7 cellular contexts compared by ENCODE assay signal in genomic region chr10:68989317-68989990, GRCh38. TPM values are rescaled to one million over a fixed set of nuclear protein-coding genes. Genes with fewer than 3 reads are reported as not detected.
A peak's percentile ranks its signal among the peaks of the same experiment; 100 is the strongest.
DNase-seq lines count a peak whose midpoint lies in the region; ATAC-seq and TF ChIP-seq lines count a peak whose summit lies in the region.

No MANE protein-coding gene starts in this region.

- H3K4me1 Mint-ChIP-seq in progenitor cell of endocrine pancreas (ENCODE audit: low read depth): peaks cover 16% of the 10 kb centered on the region

- in situ Hi-C loops in SK-MEL-5 (cut with HindIII; ENCODE audit: low pct_unique_long_range_greater_than_20kb, low sequenced_read_pairs): no loop called here

- H3K4me3 Mint-ChIP-seq in progenitor cell of endocrine pancreas (ENCODE audit: low read depth): peak overlapping the region; percentile 97

- DNase-seq in SK-MEL-5 (ENCODE audit: low read depth, low spot score) (peak; percentile 2), fibroblast of pulmonary artery (ENCODE audit: low read depth) (peak; percentile 16), progenitor cell of endocrine pancreas (ENCODE audit: low spot score, unreplicated experiment) (no peak), pons (ENCODE audit: low spot score) (no peak)
- DNase-seq in stimulated activated CD8-positive, alpha-beta memory T cell treated with anti-CD3 and anti-CD28 coated beads, Interleukin-4, amount 100 ng/mL, for 48 hours: no peak

- peaks cover 5% of the 10 kb centered on the region for H3K36me3 Mint-ChIP-seq in progenitor cell of endocrine pancreas (ENCODE audit: insufficient read depth)

- ATAC-seq in GM21737 (IDR thresholded peaks at IDR 0.05; ENCODE audit: unreplicated experiment) (peak; percentile 5), HG03135 (IDR thresholded peaks at IDR 0.05; ENCODE audit: unreplicated experiment) (no peak)

- peak overlapping the region; percentile 91 for H3K4me3 ChIP-seq in fibroblast of pulmonary artery (replicated peaks; ENCODE audit: low read depth, low read length)

- no peaks in the 10 kb centered on the region for H3K9me3 Mint-ChIP-seq in progenitor cell of endocrine pancreas (ENCODE audit: low read depth)

- TF ChIP-seq CTCF in fibroblast of pulmonary artery (IDR thresholded peaks at IDR 0.05; ENCODE audit: low read length, missing control alignments): no peak
- no peak for TF ChIP-seq CTCF in progenitor cell of endocrine pancreas (IDR thresholded peaks at IDR 0.05; ENCODE audit: unreplicated experiment)

- H3K27ac Mint-ChIP-seq in progenitor cell of endocrine pancreas: peak overlapping the region; percentile 98

- H3K27me3 Mint-ChIP-seq in progenitor cell of endocrine pancreas: no peaks in the 10 kb centered on the region

RNA-seq across cellular contexts. Expression of gene KIFBP, which starts 0.9 kb away (rescaled TPM):
- total RNA-seq in SK-MEL-5 (2014; rRNA removed; shearing (Covaris generic)): 18.9 and 21.2 TPM in 2 replicates
- polyA plus RNA-seq in SK-MEL-5 (2015; cell fraction: cytosol; rRNA removed): 15.8 and 16.0 TPM in 2 replicates
- 15.7 and 18.1 TPM in 2 replicates for polyA plus RNA-seq in SK-MEL-5 (2015; cell fraction: nucleus; rRNA removed)
- 26.7 and 28.0 TPM in 2 replicates for total RNA-seq in progenitor cell of endocrine pancreas

RNA-seq across cellular contexts. Expression of gene DDX21, which starts 33.5 kb away (rescaled TPM):
- total RNA-seq in SK-MEL-5 (2014; rRNA removed; shearing (Covaris generic)): 93.1 and 99.2 TPM in 2 replicates
- polyA plus RNA-seq in SK-MEL-5 (2015; cell fraction: cytosol; rRNA removed): 75.3 and 91.7 TPM in 2 replicates
- polyA plus RNA-seq in SK-MEL-5 (2015; cell fraction: nucleus; rRNA removed): 51.4 and 70.1 TPM in 2 replicates
- 38.2 and 45.6 TPM in 2 replicates for total RNA-seq in progenitor cell of endocrine pancreas

Comparison
In these comparisons a context has a peak if more than half of its experiments do, and no peak if none do; other contexts are left out.
1. DNase-seq: peak in SK-MEL-5 (single experiment) and fibroblast of pulmonary artery (single experiment); none in progenitor cell of endocrine pancreas (single experiment), stimulated activated CD8-positive, alpha-beta memory T cell treated with anti-CD3 and anti-CD28 coated beads, Interleukin-4, amount 100 ng/mL, for 48 hours (single experiment) and pons (single experiment).